In genomic region chr10:30345611-30346010, GRCh38 we compare ENCODE assay signal across 1 cellular context.
TF ChIP-seq lines count a peak whose summit lies in the region.

No MANE protein-coding gene starts in this region.

TF ChIP-seq in GM12878, 131 proteins besides CTCF, POLR2A, EP300 and RAD21:
- TF ChIP-seq BCL11A (IDR thresholded peaks at IDR 0.05; ENCODE audit: low read depth, low read length), result no peak
- no peak for TF ChIP-seq MTA2 (IDR thresholded peaks at IDR 0.05; ENCODE audit: low read depth)
- no peak for TF ChIP-seq ESRRA (IDR thresholded peaks at IDR 0.05; ENCODE audit: low read length)
- TF ChIP-seq, protein P1, sequence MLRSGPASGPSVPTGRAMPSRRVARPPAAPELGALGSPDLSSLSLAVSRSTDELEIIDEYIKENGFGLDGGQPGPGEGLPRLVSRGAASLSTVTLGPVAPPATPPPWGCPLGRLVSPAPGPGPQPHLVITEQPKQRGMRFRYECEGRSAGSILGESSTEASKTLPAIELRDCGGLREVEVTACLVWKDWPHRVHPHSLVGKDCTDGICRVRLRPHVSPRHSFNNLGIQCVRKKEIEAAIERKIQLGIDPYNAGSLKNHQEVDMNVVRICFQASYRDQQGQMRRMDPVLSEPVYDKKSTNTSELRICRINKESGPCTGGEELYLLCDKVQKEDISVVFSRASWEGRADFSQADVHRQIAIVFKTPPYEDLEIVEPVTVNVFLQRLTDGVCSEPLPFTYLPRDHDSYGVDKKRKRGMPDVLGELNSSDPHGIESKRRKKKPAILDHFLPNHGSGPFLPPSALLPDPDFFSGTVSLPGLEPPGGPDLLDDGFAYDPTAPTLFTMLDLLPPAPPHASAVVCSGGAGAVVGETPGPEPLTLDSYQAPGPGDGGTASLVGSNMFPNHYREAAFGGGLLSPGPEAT (IDR thresholded peaks at IDR 0.05; ENCODE audit: low read depth), result no peak
- TF ChIP-seq BMI1 (IDR thresholded peaks at IDR 0.05; ENCODE audit: borderline replicate concordance), result no peak
- TF ChIP-seq ZNF24 (IDR thresholded peaks at IDR 0.05), result no peak
- TF ChIP-seq CHD2 (IDR thresholded peaks at IDR 0.05; ENCODE audit: borderline replicate concordance, low read depth, low read length), result no peak
- TF ChIP-seq NBN (IDR thresholded peaks at IDR 0.05), result no peak
- TF ChIP-seq SIX5 (IDR thresholded peaks at IDR 0.05; ENCODE audit: low read depth, low read length, severe bottlenecking), result no peak
